In genomic region chr1:113734357-113735055, GRCh38 we compare ENCODE assay signal across 20 cellular contexts.
"Had no signal": no experiment of that assay in that cellular context is flagged by ENCODE, and none has a peak within 500 bp of the region (broad histone marks: within the 10 kb centered on the region; RNA-seq: fewer than 3 reads in every experiment).

No MANE protein-coding gene starts in this region.

- H3K27ac ChIP-seq: dorsolateral prefrontal cortex, hepatocyte, lower lobe of right lung, sigmoid colon, stomach, vagina had no signal

- H3K36me3 ChIP-seq: vagina had no signal

- H3K4me1 ChIP-seq: lower lobe of right lung, sigmoid colon, stomach, vagina had no signal

- H3K27ac Mint-ChIP-seq: brain; stimulated activated effector memory CD8-positive, alpha-beta T cell treated with anti-CD3 and anti-CD28 coated beads, Interleukin-12 subunit alpha, Interleukin-12 subunit beta, amount 100 ng/mL, for 72 hours had no signal

- ATAC-seq: activated CD4-positive, CD25-positive, alpha-beta regulatory T cell treated with anti-CD3 and anti-CD28 coated beads, Interleukin-2, amount 50 U/mL, for 24 hours; lower lobe of right lung; naive thymus-derived CD8-positive, alpha-beta T cell; stimulated activated effector memory CD8-positive, alpha-beta T cell treated with anti-CD3 and anti-CD28 coated beads, Interleukin-12 subunit alpha, Interleukin-12 subunit beta, amount 100 ng/mL, for 72 hours had no signal

- H3K9me3 ChIP-seq: lower lobe of right lung, sigmoid colon, stomach, vagina had no signal

- H3K27me3 ChIP-seq: dorsolateral prefrontal cortex, hepatocyte, sigmoid colon, stomach, vagina had no signal

- H3K4me3 ChIP-seq: dorsolateral prefrontal cortex, hepatocyte, lower lobe of right lung, sigmoid colon, stomach, vagina had no signal

- H3K27me3 Mint-ChIP-seq: activated naive CD8-positive, alpha-beta T cell treated with anti-CD3 and anti-CD28 coated beads, Interleukin-2, amount 10 ng/mL, durations not matched to agents 7 days and 5 days; brain; naive thymus-derived CD8-positive, alpha-beta T cell had no signal

- H3K4me3 Mint-ChIP-seq: activated naive CD8-positive, alpha-beta T cell treated with anti-CD3 and anti-CD28 coated beads, Interleukin-2, amount 10 ng/mL, durations not matched to agents 7 days and 5 days; brain; naive thymus-derived CD8-positive, alpha-beta T cell; stimulated activated effector memory CD8-positive, alpha-beta T cell treated with anti-CD3 and anti-CD28 coated beads, Interleukin-12 subunit alpha, Interleukin-12 subunit beta, amount 100 ng/mL, for 72 hours had no signal

- H3K9me3 Mint-ChIP-seq: activated naive CD8-positive, alpha-beta T cell treated with anti-CD3 and anti-CD28 coated beads, Interleukin-2, amount 10 ng/mL, durations not matched to agents 7 days and 5 days; brain; naive thymus-derived CD8-positive, alpha-beta T cell; stimulated activated effector memory CD8-positive, alpha-beta T cell treated with anti-CD3 and anti-CD28 coated beads, Interleukin-12 subunit alpha, Interleukin-12 subunit beta, amount 100 ng/mL, for 72 hours had no signal

- DNase-seq: activated CD4-positive, alpha-beta T cell treated with anti-CD3 and anti-CD28 coated beads, Interleukin-2, amount 50 U/mL, for 48 hours; activated CD8-positive, alpha-beta memory T cell treated with anti-CD3 and anti-CD28 coated beads, Interleukin-2, amount 50 U/mL, for 48 hours; activated naive CD8-positive, alpha-beta T cell treated with anti-CD3 and anti-CD28 coated beads, Interleukin-2, amount 10 ng/mL, durations not matched to agents 7 days and 5 days; caudate nucleus; dorsolateral prefrontal cortex; foreskin fibroblast; islet precursor cell; lower lobe of right lung; naive thymus-derived CD8-positive, alpha-beta T cell; nucleus accumbens; posterior cingulate gyrus; sigmoid colon; stimulated activated CD4-positive, alpha-beta T cell treated with anti-CD3 and anti-CD28 coated beads, Interleukin-4, amount 100 ng/mL, for 24 hours; stomach; trophoblast cell had no signal

- H3K4me1 Mint-ChIP-seq: brain; naive thymus-derived CD8-positive, alpha-beta T cell; stimulated activated effector memory CD8-positive, alpha-beta T cell treated with anti-CD3 and anti-CD28 coated beads, Interleukin-12 subunit alpha, Interleukin-12 subunit beta, amount 100 ng/mL, for 72 hours had no signal
